8 cellular contexts compared by ENCODE assay signal in genomic region chr12:67268896-67269631, GRCh38. TPM values are rescaled to one million over a fixed set of nuclear protein-coding genes. Genes with fewer than 3 reads are reported as not detected.
DNase-seq lines count a peak whose midpoint lies in the region; ATAC-seq and TF ChIP-seq lines count a peak whose summit lies in the region.

CAND1 (plus strand) TSS chr12:67269358; CDS start chr12:67269718, 360 bp downstream.

- H3K9me3 ChIP-seq in HAP-1 (no peaks in the 10 kb centered on the region), MG63 (no peaks in the 10 kb centered on the region)

- peaks cover 33% of the 10 kb centered on the region for H3K4me1 Mint-ChIP-seq in nephron progenitor cell
- peaks cover 42% of the 10 kb centered on the region for H3K4me1 Mint-ChIP-seq in stimulated activated naive CD8-positive, alpha-beta T cell treated with anti-CD3 and anti-CD28 coated beads, Interleukin-15, amount 100 ng/mL, for 72 hours

- H3K27ac Mint-ChIP-seq in nephron progenitor cell, result peak within 1 kb of the TSS; percentile 100
- peak within 1 kb of the TSS; percentile 99 to 100 for H3K27ac Mint-ChIP-seq in stimulated activated naive CD8-positive, alpha-beta T cell treated with anti-CD3 and anti-CD28 coated beads, Interleukin-15, amount 100 ng/mL, for 72 hours

- TF ChIP-seq CTCF in fibroblast of the aortic adventitia (IDR thresholded peaks at IDR 0.05; ENCODE audit: insufficient read depth, low read length) (no peak), nephron progenitor cell (IDR thresholded peaks at IDR 0.05) (no peak)

- H3K27me3 ChIP-seq in HAP-1 (ENCODE audit: low read depth) (no peaks in the 10 kb centered on the region), MG63 (no peaks in the 10 kb centered on the region)

- H3K4me1 ChIP-seq in HAP-1, result peaks cover 15% of the 10 kb centered on the region

- DNase-seq in ELR (ENCODE audit: low read depth), result peak; percentile 99
- peak; percentile 94 to 95 for DNase-seq in HAP-1 (ENCODE audit: low spot score in 2 of 2)
- peak; percentile 96 for DNase-seq in MG63
- DNase-seq in SHP77 treated with DMSO at 0.1 percent for 48 hours (lab: John Stamatoyannopoulos, UW), result peak; percentile 97
- peak; percentile 88 for DNase-seq in activated gamma-delta T cell (lab: John Stamatoyannopoulos, UW)
- peak; percentile 100 for DNase-seq in fibroblast of the aortic adventitia (ENCODE audit: low read depth)
- peak; percentile 91 for DNase-seq in nephron progenitor cell
- peak; percentile 97 to 98 for DNase-seq in stimulated activated naive CD8-positive, alpha-beta T cell treated with anti-CD3 and anti-CD28 coated beads, Interleukin-15, amount 100 ng/mL, for 72 hours

- H3K27me3 Mint-ChIP-seq in nephron progenitor cell (ENCODE audit: low read depth, poor library complexity), result peaks cover 3% of the 10 kb centered on the region
- H3K27me3 Mint-ChIP-seq in stimulated activated naive CD8-positive, alpha-beta T cell treated with anti-CD3 and anti-CD28 coated beads, Interleukin-15, amount 100 ng/mL, for 72 hours, result no peaks in the 10 kb centered on the region

- in situ Hi-C loops in HAP-1 (cut with MboI; ENCODE audit: low sequenced_read_pairs), result no loop called here

- ATAC-seq in stimulated activated naive CD8-positive, alpha-beta T cell treated with anti-CD3 and anti-CD28 coated beads, Interleukin-15, amount 100 ng/mL, for 72 hours, result peak; percentile 86

- H3K4me3 Mint-ChIP-seq in nephron progenitor cell, result peak within 1 kb of the TSS; percentile 98
- H3K4me3 Mint-ChIP-seq in stimulated activated naive CD8-positive, alpha-beta T cell treated with anti-CD3 and anti-CD28 coated beads, Interleukin-15, amount 100 ng/mL, for 72 hours, result peak within 1 kb of the TSS; percentile 78 to 88

- peaks cover 12% of the 10 kb centered on the region for H3K9me3 Mint-ChIP-seq in nephron progenitor cell
- H3K9me3 Mint-ChIP-seq in stimulated activated naive CD8-positive, alpha-beta T cell treated with anti-CD3 and anti-CD28 coated beads, Interleukin-15, amount 100 ng/mL, for 72 hours, result peaks cover 5 to 19% of the 10 kb centered on the region in 2 donors

- peaks cover 9% of the 10 kb centered on the region; the same call in 1 of the 2 replicates for H3K36me3 ChIP-seq in HAP-1 (replicated peaks)
- H3K36me3 ChIP-seq in MG63, result peaks cover 9% of the 10 kb centered on the region

- H3K4me3 ChIP-seq in HAP-1 (peak within 1 kb of the TSS; percentile 83), MG63 (peak within 1 kb of the TSS; percentile 81), fibroblast of the aortic adventitia (ENCODE audit: low read depth, low read length) (peak within 1 kb of the TSS; percentile 89)

- H3K36me3 Mint-ChIP-seq in nephron progenitor cell (ENCODE audit: low read depth), result peaks cover 28% of the 10 kb centered on the region

RNA-seq across cellular contexts. Expression of gene CAND1, which starts in this region (rescaled TPM):
- total RNA-seq in MG63 (2014; rRNA removed; shearing (Covaris generic); ENCODE audit: low replicate concordance), result 53.1 and 59.3 TPM in 2 replicates
- total RNA-seq in fibroblast of the aortic adventitia (ENCODE audit: low replicate concordance), result 119 and 238 TPM in 2 replicates

Comparison
In these comparisons a context has a peak if more than half of its experiments do, and no peak if none do; other contexts are left out.
1. Peak in every context shown above with its lines: DNase-seq, ATAC-seq and H3K4me3 ChIP-seq.